ENCODE assay signal across 32 cellular contexts in genomic region chr10:72673280-72673679, GRCh38.
"Had no signal": no experiment of that assay in that cellular context is flagged by ENCODE, and none has a peak within 500 bp of the region (broad histone marks: within the 10 kb centered on the region; RNA-seq: fewer than 3 reads in every experiment).

No MANE protein-coding gene starts in this region.

- H3K4me3 ChIP-seq: adrenal gland, body of pancreas, coronary artery, esophagus muscularis mucosa, gastrocnemius medialis had no signal

- H3K4me1 ChIP-seq: body of pancreas, esophagus muscularis mucosa had no signal

- H3K9me3 ChIP-seq: adrenal gland, body of pancreas, esophagus muscularis mucosa, gastrocnemius medialis had no signal

- H3K4me1 Mint-ChIP-seq: activated naive CD4-positive, alpha-beta T cell treated with anti-CD3 and anti-CD28 coated beads, Interleukin-2, amount 50 U/mL, for 24 hours; activated naive CD8-positive, alpha-beta T cell treated with anti-CD3 and anti-CD28 coated beads for 36 hours had no signal

- H3K27ac Mint-ChIP-seq: activated CD4-positive, alpha-beta memory T cell treated with anti-CD3 and anti-CD28 coated beads for 36 hours; activated CD4-positive, alpha-beta T cell treated with anti-CD3 and anti-CD28 coated beads for 36 hours; activated CD4-positive, alpha-beta T cell treated with anti-CD3 and anti-CD28 coated beads, Interleukin-2, amount 10 ng/mL, durations not matched to agents 24 days and 14 days; activated CD8-positive, alpha-beta memory T cell treated with anti-CD3 and anti-CD28 coated beads, Interleukin-2, amount 10 ng/mL, durations not matched to agents 7 days and 5 days; activated CD8-positive, alpha-beta T cell treated with anti-CD3 and anti-CD28 coated beads, Interleukin-2, amount 10 ng/mL, durations not matched to agents 7 days and 5 days; activated naive CD4-positive, alpha-beta T cell treated with anti-CD3 and anti-CD28 coated beads for 36 hours; activated naive CD4-positive, alpha-beta T cell treated with anti-CD3 and anti-CD28 coated beads, Interleukin-2, amount 50 U/mL, for 24 hours; activated naive CD8-positive, alpha-beta T cell treated with anti-CD3 and anti-CD28 coated beads for 36 hours; activated naive CD8-positive, alpha-beta T cell treated with anti-CD3 and anti-CD28 coated beads, Interleukin-2, amount 50 U/mL, for 24 hours; activated T-helper 1 cell treated with anti-CD3 and anti-CD28 coated beads, Interleukin-12 subunit alpha, Interleukin-12 subunit beta, Interleukin-2, Interleukin-4 antibody, amounts not matched to agents 30 ng/mL and 10 ng/mL and 1 ng/mL, durations not matched to agents 14 hours and 24 hours and 36 hours; activated T-helper 2 cell treated with anti-CD3 and anti-CD28 coated beads, Interferon-gamma antibody, Interleukin-2, Interleukin-4, amounts not matched to agents 10 μg/mL and 5 μg/mL and 100 μg/mL, durations not matched to agents 14 hours and 24 hours and 36 hours; effector memory CD8-positive, alpha-beta T cell had no signal

- H3K4me3 Mint-ChIP-seq: activated CD4-positive, alpha-beta memory T cell treated with anti-CD3 and anti-CD28 coated beads for 36 hours; activated CD4-positive, alpha-beta T cell treated with anti-CD3 and anti-CD28 coated beads for 36 hours; activated CD4-positive, alpha-beta T cell treated with anti-CD3 and anti-CD28 coated beads, Interleukin-2, amount 10 ng/mL, durations not matched to agents 24 days and 14 days; activated CD8-positive, alpha-beta memory T cell treated with anti-CD3 and anti-CD28 coated beads, Interleukin-2, amount 10 ng/mL, durations not matched to agents 7 days and 5 days; activated CD8-positive, alpha-beta T cell treated with anti-CD3 and anti-CD28 coated beads, Interleukin-2, amount 10 ng/mL, durations not matched to agents 7 days and 5 days; activated naive CD4-positive, alpha-beta T cell treated with anti-CD3 and anti-CD28 coated beads for 36 hours; activated naive CD4-positive, alpha-beta T cell treated with anti-CD3 and anti-CD28 coated beads, Interleukin-2, amount 50 U/mL, for 24 hours; activated naive CD8-positive, alpha-beta T cell treated with anti-CD3 and anti-CD28 coated beads for 36 hours; activated naive CD8-positive, alpha-beta T cell treated with anti-CD3 and anti-CD28 coated beads, Interleukin-2, amount 50 U/mL, for 24 hours; activated T-helper 1 cell treated with anti-CD3 and anti-CD28 coated beads, Interleukin-12 subunit alpha, Interleukin-12 subunit beta, Interleukin-2, Interleukin-4 antibody, amounts not matched to agents 30 ng/mL and 10 ng/mL and 1 ng/mL, durations not matched to agents 14 hours and 24 hours and 36 hours; effector memory CD8-positive, alpha-beta T cell had no signal

- DNase-seq: activated CD4-positive, alpha-beta memory T cell treated with anti-CD3 and anti-CD28 coated beads for 36 hours; activated CD4-positive, alpha-beta T cell treated with anti-CD3 and anti-CD28 coated beads for 36 hours; activated CD4-positive, alpha-beta T cell treated with anti-CD3 and anti-CD28 coated beads, Interleukin-2, amount 10 ng/mL, durations not matched to agents 24 days and 14 days; activated CD4-positive, CD25-positive, alpha-beta regulatory T cell; activated CD4-positive, CD25-positive, alpha-beta regulatory T cell treated with anti-CD3 and anti-CD28 coated beads, Interleukin-2, amount 50 U/mL, for 72 hours; activated CD8-positive, alpha-beta memory T cell treated with anti-CD3 and anti-CD28 coated beads, Interleukin-2, amount 10 ng/mL, durations not matched to agents 7 days and 5 days; activated CD8-positive, alpha-beta memory T cell treated with anti-CD3 and anti-CD28 coated beads, Interleukin-2, amount 50 U/mL, for 4 hours; activated CD8-positive, alpha-beta T cell treated with anti-CD3 and anti-CD28 coated beads, Interleukin-2, amount 10 ng/mL, durations not matched to agents 7 days and 5 days; activated effector memory CD4-positive, alpha-beta T cell treated with anti-CD3 and anti-CD28 coated beads, Interleukin-2, amount 50 U/mL, for 16 hours; activated naive CD4-positive, alpha-beta T cell treated with anti-CD3 and anti-CD28 coated beads for 36 hours; activated naive CD8-positive, alpha-beta T cell treated with anti-CD3 and anti-CD28 coated beads for 36 hours; activated naive CD8-positive, alpha-beta T cell treated with anti-CD3 and anti-CD28 coated beads, Interleukin-2, amount 50 U/mL, for 24 hours; activated T-cell treated with anti-CD3 and anti-CD28 coated beads, Interleukin-2, amount 50 U/mL, for 1 hour; activated T-cell treated with anti-CD3 and anti-CD28 coated beads, Interleukin-2, amount 50 U/mL, for 48 hours; adrenal gland; amygdala; aorta; body of pancreas; caudate nucleus; dermis blood vessel endothelial cell; effector CD4-positive, alpha-beta T cell; effector memory CD8-positive, alpha-beta T cell; erythroblast; foreskin keratinocyte; gastrocnemius medialis; glutamatergic neuron; T-helper 2 cell had no signal

- H3K27ac ChIP-seq: adrenal gland, body of pancreas, coronary artery, esophagus muscularis mucosa, gastrocnemius medialis had no signal

- H3K9me3 Mint-ChIP-seq: activated CD4-positive, alpha-beta memory T cell treated with anti-CD3 and anti-CD28 coated beads for 36 hours; activated naive CD4-positive, alpha-beta T cell treated with anti-CD3 and anti-CD28 coated beads for 36 hours; activated naive CD4-positive, alpha-beta T cell treated with anti-CD3 and anti-CD28 coated beads, Interleukin-2, amount 50 U/mL, for 24 hours; activated naive CD8-positive, alpha-beta T cell treated with anti-CD3 and anti-CD28 coated beads for 36 hours; activated naive CD8-positive, alpha-beta T cell treated with anti-CD3 and anti-CD28 coated beads, Interleukin-2, amount 50 U/mL, for 24 hours; activated T-helper 1 cell treated with anti-CD3 and anti-CD28 coated beads, Interleukin-12 subunit alpha, Interleukin-12 subunit beta, Interleukin-2, Interleukin-4 antibody, amounts not matched to agents 30 ng/mL and 10 ng/mL and 1 ng/mL, durations not matched to agents 14 hours and 24 hours and 36 hours; activated T-helper 2 cell treated with anti-CD3 and anti-CD28 coated beads, Interferon-gamma antibody, Interleukin-2, Interleukin-4, amounts not matched to agents 10 μg/mL and 5 μg/mL and 100 μg/mL, durations not matched to agents 14 hours and 24 hours and 36 hours; effector memory CD8-positive, alpha-beta T cell had no signal

- H3K36me3 Mint-ChIP-seq: activated CD4-positive, alpha-beta memory T cell treated with anti-CD3 and anti-CD28 coated beads for 36 hours; activated naive CD4-positive, alpha-beta T cell treated with anti-CD3 and anti-CD28 coated beads, Interleukin-2, amount 50 U/mL, for 24 hours; activated naive CD8-positive, alpha-beta T cell treated with anti-CD3 and anti-CD28 coated beads for 36 hours had no signal

- H3K27me3 ChIP-seq: adrenal gland, body of pancreas, esophagus muscularis mucosa, foreskin keratinocyte, gastrocnemius medialis had no signal

- H3K27me3 Mint-ChIP-seq: activated naive CD8-positive, alpha-beta T cell treated with anti-CD3 and anti-CD28 coated beads, Interleukin-2, amount 50 U/mL, for 24 hours had no signal

- H3K36me3 ChIP-seq: adrenal gland, esophagus muscularis mucosa, gastrocnemius medialis had no signal
